In genomic region chrX:107710617-107711391, GRCh38 we compare ENCODE assay signal across 1 cellular context.
A peak's percentile ranks its signal among the peaks of the same experiment; 100 is the strongest.
TF ChIP-seq lines count a peak whose summit lies in the region.

No MANE protein-coding gene starts in this region.

TF ChIP-seq in K562, 482 proteins besides CTCF, POLR2A, EP300 and RAD21 (continued from another document):
- TF ChIP-seq TEAD4 (IDR thresholded peaks at IDR 0.05; ENCODE audit: low read length) (peak; percentile 23; the same call in 1 of the 2 replicates), TEAD4 (CRISPR knock-in tag; IDR thresholded peaks at IDR 0.05; ENCODE audit: borderline replicate concordance) (no peak), RBM25 (IDR thresholded peaks at IDR 0.05; ENCODE audit: low read depth, low read length, severe bottlenecking) (peak; percentile 66), ZNF274 (IDR thresholded peaks at IDR 0.05; ENCODE audit: borderline replicate concordance, low read depth, low read length) (no peak), FOXK2 (conservative IDR thresholded peaks at IDR 0.05 in 1 of 2, IDR thresholded peaks at IDR 0.05 in 1 of 2; ENCODE audit: low read depth in 2 of 2) (peak; percentile 50 to 56; a peak in 3 of 4 replicates), ETV1 (tag; conservative IDR thresholded peaks at IDR 0.05; ENCODE audit: low read depth) (peak; percentile 25; the same call in 1 of the 2 replicates), TBP (optimal IDR thresholded peaks at IDR 0.05; ENCODE audit: low read depth, low read length) (peak; percentile 74), MGA (IDR thresholded peaks at IDR 0.05) (0 out of 2 replicates have a peak, but pooled peaks have one; percentile 16), GTF2E2 (tag; IDR thresholded peaks at IDR 0.05) (0 out of 2 replicates have a peak, but pooled peaks have one; percentile 45), FOXJ3 (CRISPR knock-in tag; IDR thresholded peaks at IDR 0.05) (peak; percentile 98), SOX6 (IDR thresholded peaks at IDR 0.05) (0 out of 2 replicates have a peak, but pooled peaks have one; percentile 25), ZNF134 (CRISPR knock-in tag; conservative IDR thresholded peaks at IDR 0.05) (peak; percentile 90), BACH1 (tag; IDR thresholded peaks at IDR 0.05) (0 out of 2 replicates have a peak, but pooled peaks have one; percentile 46), ZBTB2 (IDR thresholded peaks at IDR 0.05) (no peak), TFAP4 (CRISPR knock-in tag; IDR thresholded peaks at IDR 0.05; ENCODE audit: borderline replicate concordance) (peak; percentile 36; the same call in 1 of the 2 replicates), SMAD1 (IDR thresholded peaks at IDR 0.05; ENCODE audit: low read depth, low read length, partially characterized antibody) (peak; percentile 41), BMI1 (IDR thresholded peaks at IDR 0.05; ENCODE audit: low read length) (peak; percentile 69; the same call in 1 of the 2 replicates), RNF2 (IDR thresholded peaks at IDR 0.05) (peak; percentile 70; the same call in 1 of the 2 replicates), SMARCA4 (IDR thresholded peaks at IDR 0.05) (peak; percentile 74; the same call in 1 of the 2 replicates), RAD51 (IDR thresholded peaks at IDR 0.05; ENCODE audit: borderline replicate concordance, low read depth) (no peak), ETS1 (conservative IDR thresholded peaks at IDR 0.05; ENCODE audit: control insufficient read depth, low read depth, low read length) (no peak), HMBOX1 (IDR thresholded peaks at IDR 0.05) (peak; percentile 89), ZNF785 (CRISPR knock-in tag; IDR thresholded peaks at IDR 0.05) (no peak)
TF ChIP-seq in K562: peak in this region for 29.
